Comparison of ENCODE assay signal across 23 cellular contexts in genomic region chr10:104784452-104784851, GRCh38.
"Had no signal": no experiment of that assay in that cellular context is flagged by ENCODE, and none has a peak within 500 bp of the region (broad histone marks: within the 10 kb centered on the region; RNA-seq: fewer than 3 reads in every experiment).

No MANE protein-coding gene starts in this region.

- H3K4me3 ChIP-seq: colonic mucosa, esophagus squamous epithelium, gastroesophageal sphincter, hepatocyte, left lung, lower lobe of right lung, mucosa of descending colon had no signal

- ATAC-seq: effector memory CD8-positive, alpha-beta T cell; esophagus mucosa; gastroesophageal sphincter; left cardiac atrium; left lung; left ventricle myocardium superior; lower lobe of right lung; mucosa of descending colon had no signal

- H3K27me3 Mint-ChIP-seq: dendritic cell treated with granulocyte-macrophage colony-stimulating factor and Interleukin-4, amounts not matched to agents 40 ng/mL and 50 ng/mL, for 4 days; memory B cell had no signal

- H3K36me3 Mint-ChIP-seq: immature natural killer cell, memory B cell, mesothelial cell of epicardium, naive B cell had no signal

- H3K9me3 ChIP-seq: colonic mucosa, esophagus squamous epithelium, gastroesophageal sphincter, left lung, lower lobe of right lung, mucosa of descending colon had no signal

- H3K27ac ChIP-seq: colonic mucosa, epithelial cell of prostate, esophagus squamous epithelium, gastroesophageal sphincter, hepatocyte, left lung, lower lobe of right lung had no signal

- H3K4me3 Mint-ChIP-seq: dendritic cell treated with granulocyte-macrophage colony-stimulating factor and Interleukin-4, amounts not matched to agents 40 ng/mL and 50 ng/mL, for 4 days; effector memory CD8-positive, alpha-beta T cell; endodermal cell; immature natural killer cell; memory B cell; mesothelial cell of epicardium; naive B cell had no signal

- H3K9me3 Mint-ChIP-seq: dendritic cell treated with granulocyte-macrophage colony-stimulating factor and Interleukin-4, amounts not matched to agents 40 ng/mL and 50 ng/mL, for 4 days; effector memory CD8-positive, alpha-beta T cell; immature natural killer cell had no signal

- DNase-seq: colonic mucosa; cortex of kidney; effector CD8-positive, alpha-beta T cell; effector memory CD8-positive, alpha-beta T cell; endodermal cell; erythroblast; esophagus squamous epithelium; foreskin fibroblast; glutamatergic neuron; immature natural killer cell; left cardiac atrium; left lung; left ventricle myocardium superior; lower lobe of right lung; mucosa of descending colon; naive B cell had no signal

- H3K4me1 Mint-ChIP-seq: immature natural killer cell, memory B cell, mesothelial cell of epicardium, naive B cell had no signal

- H3K27ac Mint-ChIP-seq: dendritic cell treated with granulocyte-macrophage colony-stimulating factor and Interleukin-4, amounts not matched to agents 40 ng/mL and 50 ng/mL, for 4 days; effector memory CD8-positive, alpha-beta T cell; endodermal cell; immature natural killer cell; memory B cell; mesothelial cell of epicardium; naive B cell had no signal

- H3K36me3 ChIP-seq: colonic mucosa, esophagus squamous epithelium, gastroesophageal sphincter, left lung, lower lobe of right lung had no signal

- H3K27me3 ChIP-seq: colonic mucosa, esophagus squamous epithelium, hepatocyte, left lung had no signal

- H3K4me1 ChIP-seq: colonic mucosa, esophagus squamous epithelium, gastroesophageal sphincter, left lung, lower lobe of right lung had no signal
